30 cellular contexts compared by ENCODE assay signal in genomic region chr16:822174-822908, GRCh38. TPM values are rescaled to one million over a fixed set of nuclear protein-coding genes. Genes with fewer than 3 reads are reported as not detected.
"Had no signal": no experiment of that assay in that cellular context is flagged by ENCODE, and none has a peak within 500 bp of the region (broad histone marks: within the 10 kb centered on the region; RNA-seq: fewer than 3 reads in every experiment).

No MANE protein-coding gene starts in this region.

- H3K27ac ChIP-seq: coronary artery, heart left ventricle, left lung, lower lobe of right lung, parathyroid adenoma, psoas muscle, spleen, testis, tibial nerve had no signal

- DNase-seq: effector CD4-positive, alpha-beta T cell; endodermal cell; erythroblast; foreskin melanocyte; heart left ventricle; hippocampal formation; left lung; lower lobe of right lung; natural killer cell; psoas muscle; retina; spleen; stimulated activated CD4-positive, alpha-beta T cell treated with anti-CD3 and anti-CD28 coated beads, Interleukin-15, amount 100 ng/mL, for 24 hours; stimulated activated CD4-positive, alpha-beta T cell treated with anti-CD3 and anti-CD28 coated beads, Interleukin-1b, Interleukin-23, amount 100 ng/mL, for 48 hours; stimulated activated CD4-positive, alpha-beta T cell treated with anti-CD3 and anti-CD28 coated beads, Interleukin-4, amount 100 ng/mL, for 24 hours; testis had no signal

- ATAC-seq: heart left ventricle; left lung; lower lobe of right lung; natural killer cell; psoas muscle; sciatic nerve; stimulated activated memory B cell treated with anti-CD40 and anti-IgM and Interleukin-4, amounts not matched to agents 10 μg/mL and 1 μg/mL and 100 μg/mL, for 72 hours had no signal

RNA-seq across cellular contexts. Expression of gene GNG13, which starts 21.8 kb away (rescaled TPM):
- total RNA-seq: chondrocyte, dermis microvascular lymphatic vessel endothelial cell, endodermal cell, endothelial cell of umbilical vein, glomerular endothelial cell, heart left ventricle, left lung, lower lobe of right lung, mesothelial cell of epicardium, mucosa of gallbladder, myocyte, natural killer cell, omental fat pad, psoas muscle, sciatic nerve, skeletal muscle tissue, spleen, testis, tibial nerve had no signal
